8 cellular contexts compared by ENCODE assay signal in genomic region chr19:2627855-2628254, GRCh38.
DNase-seq lines count a peak whose midpoint lies in the region; ATAC-seq and TF ChIP-seq lines count a peak whose summit lies in the region.

No MANE protein-coding gene starts in this region.

- H3F3A ChIP-seq in MM.1S (ENCODE audit: insufficient read depth, low read length): peaks cover 34% of the 10 kb centered on the region

- WGBS in psoas muscle, 3 donors: 52 to 77% (median 61%) methylated on average over 7 of the region's 7 CpGs

- ATAC-seq in psoas muscle (no peak), GM19035 (IDR thresholded peaks at IDR 0.05; ENCODE audit: unreplicated experiment) (no peak), mucosa of descending colon (no peak)

- H3K9me2 ChIP-seq in MM.1S (replicated peaks; ENCODE audit: insufficient read depth, low read length): no peaks in the 10 kb centered on the region

- TF ChIP-seq CTCF in MM.1S (IDR thresholded peaks at IDR 0.05; ENCODE audit: low read length) (no peak), dorsolateral prefrontal cortex (IDR thresholded peaks at IDR 0.05 in 54 of 56, conservative IDR thresholded peaks at IDR 0.05 in 2 of 56; ENCODE audit: low read depth in 1 of 56, partially characterized antibody in 56 of 56) (no peak), psoas muscle (IDR thresholded peaks at IDR 0.05) (no peak), GM10248 (IDR thresholded peaks at IDR 0.05; ENCODE audit: control extremely low read depth, extremely low read depth, low read depth, missing control alignments) (no peak), mucosa of descending colon (IDR thresholded peaks at IDR 0.05) (no peak)

- H2AFZ ChIP-seq in MM.1S (ENCODE audit: low read length): 0 out of 2 replicates have a peak overlapping the region, but pooled peaks have one; percentile 3

- peaks cover 46% of the 10 kb centered on the region for H3K79me2 ChIP-seq in MM.1S (ENCODE audit: low read length)

- H3K36me3 Mint-ChIP-seq in CD8-positive, alpha-beta memory T cell: peaks cover 0 to 7% (median 0%) of the 10 kb centered on the region in 3 donors

- CTCF ChIA-PET in CD8-positive, alpha-beta memory T cell (lab: Charles Lee): interaction anchor here (1.2 to 10.1 kb wide), 3 partner anchors 9 to 20 kb away, joined by 3 to 152 read pairs (median 14); no protein-coding TSS in a partner anchor
- CTCF ChIA-PET in GM10248 (lab: Yijun Ruan, JAX): interaction anchor here (1.2 to 13.4 kb wide), 6 partner anchors 9 to 160 kb away, joined by 3 to 109 read pairs (median 10); partner anchors contain the start of gene GADD45B

- POLR2A ChIA-PET in CD8-positive, alpha-beta memory T cell (lab: Charles Lee): interaction anchor here (0.5 to 1.7 kb wide), 4 partner anchors 46 to 462 kb away, joined by 3 to 9 read pairs (median 4); partner anchors contain the start of gene GADD45B
- POLR2A ChIA-PET in GM10248 (lab: Yijun Ruan, JAX): interaction anchor here (0.5 to 5.8 kb wide), 2 partner anchors 20 to 151 kb away, joined by 4 to 60 read pairs; partner anchors contain the start of gene GADD45B

- H3K4me3 ChIP-seq in CD8-positive, alpha-beta memory T cell (ENCODE audit: low read length): no peak overlapping the region
- H3K4me3 ChIP-seq in MM.1S (ENCODE audit: low read length): peak overlapping the region; percentile 10; the same call in 1 of the 2 replicates
- H3K4me3 ChIP-seq in dorsolateral prefrontal cortex: no peak overlapping the region
- H3K4me3 ChIP-seq in psoas muscle: no peak overlapping the region
- no peak overlapping the region for H3K4me3 ChIP-seq in mucosa of descending colon

- H3K9me3 ChIP-seq in CD8-positive, alpha-beta memory T cell (ENCODE audit: low read length): peaks cover 6% of the 10 kb centered on the region
- no peaks in the 10 kb centered on the region for H3K9me3 ChIP-seq in MM.1S (replicated peaks; ENCODE audit: insufficient read depth, low read length)
- H3K9me3 ChIP-seq in psoas muscle: peaks cover 9% of the 10 kb centered on the region
- peaks cover 13% of the 10 kb centered on the region for H3K9me3 ChIP-seq in mucosa of descending colon

- H3K9me3 Mint-ChIP-seq in CD8-positive, alpha-beta memory T cell: peaks cover 0 to 2% (median under 1%) of the 10 kb centered on the region in 5 donors

- H3K9ac ChIP-seq in MM.1S (ENCODE audit: low read length): peak overlapping the region; percentile 65

- H3K4me1 Mint-ChIP-seq in CD8-positive, alpha-beta memory T cell: peaks cover 35 to 49% (median 39%) of the 10 kb centered on the region in 3 donors

- intact Hi-C loops in dorsolateral prefrontal cortex (cut with DNase I): no loop called here
- intact Hi-C loops in psoas muscle (cut with DNase I): no loop called here
- intact Hi-C loops in mucosa of descending colon (cut with DNase I, micrococcal nuclease): no loop called here

- H3K4me1 ChIP-seq in CD8-positive, alpha-beta memory T cell (ENCODE audit: insufficient read depth, low read length): peaks cover 24% of the 10 kb centered on the region
- H3K4me1 ChIP-seq in MM.1S (ENCODE audit: low read length) (peaks cover 31% of the 10 kb centered on the region), psoas muscle (peaks cover 20% of the 10 kb centered on the region), mucosa of descending colon (ENCODE audit: low read depth) (peaks cover 9% of the 10 kb centered on the region)

- H3K27ac Mint-ChIP-seq in CD8-positive, alpha-beta memory T cell: peak overlapping the region; percentile 29 to 93 (median 68)

- no peaks in the 10 kb centered on the region for H3K36me3 ChIP-seq in CD8-positive, alpha-beta memory T cell (ENCODE audit: insufficient read depth, low read length)
- no peaks in the 10 kb centered on the region for H3K36me3 ChIP-seq in MM.1S (replicated peaks; ENCODE audit: insufficient read depth, low read length)
- no peaks in the 10 kb centered on the region for H3K36me3 ChIP-seq in psoas muscle (ENCODE audit: insufficient read depth in 1 of 2, low read depth in 1 of 2)
- no peaks in the 10 kb centered on the region for H3K36me3 ChIP-seq in mucosa of descending colon (ENCODE audit: low read depth)

- H3K4me2 ChIP-seq in MM.1S (ENCODE audit: low read depth, low read length): peak overlapping the region; percentile 51

- peaks cover 0 to 1% of the 10 kb centered on the region in 2 donors for H3K27me3 Mint-ChIP-seq in CD8-positive, alpha-beta memory T cell

- DNase-seq in CD8-positive, alpha-beta memory T cell: no peak
- no peak for DNase-seq in MM.1S
- DNase-seq in dorsolateral prefrontal cortex: no peak
- no peak for DNase-seq in psoas muscle
- no peak for DNase-seq in GM10248 (ENCODE audit: extremely low spot score)
- DNase-seq in mucosa of descending colon: no peak
- DNase-seq in activated CD8-positive, alpha-beta memory T cell treated with anti-CD3 and anti-CD28 coated beads, Interleukin-2, amount 50 U/mL, for 4 hours: no peak

- H3K27me3 ChIP-seq in CD8-positive, alpha-beta memory T cell (ENCODE audit: insufficient read depth, low read length, poor library complexity, severe bottlenecking): no peaks in the 10 kb centered on the region
- H3K27me3 ChIP-seq in MM.1S (replicated peaks; ENCODE audit: insufficient read depth, low read length) (no peaks in the 10 kb centered on the region), dorsolateral prefrontal cortex (no peaks in the 10 kb centered on the region), psoas muscle (ENCODE audit: insufficient read depth in 3 of 3, low read length in 2 of 3) (no peaks in the 10 kb centered on the region)

- no peaks in the 10 kb centered on the region for H4K20me1 ChIP-seq in MM.1S (ENCODE audit: insufficient read depth, low read length)

- H3K27ac ChIP-seq in CD8-positive, alpha-beta memory T cell (ENCODE audit: low read depth, low read length): no peak overlapping the region
- H3K27ac ChIP-seq in MM.1S (ENCODE audit: low read length) (peak overlapping the region; percentile 86), dorsolateral prefrontal cortex (peak overlapping the region; percentile 2 to 93 (median 78)), psoas muscle (peak overlapping the region; percentile 89)

- peak overlapping the region in 1 of 7 donors; percentile 20 for H3K4me3 Mint-ChIP-seq in CD8-positive, alpha-beta memory T cell
